In the genomic region with DNA sequence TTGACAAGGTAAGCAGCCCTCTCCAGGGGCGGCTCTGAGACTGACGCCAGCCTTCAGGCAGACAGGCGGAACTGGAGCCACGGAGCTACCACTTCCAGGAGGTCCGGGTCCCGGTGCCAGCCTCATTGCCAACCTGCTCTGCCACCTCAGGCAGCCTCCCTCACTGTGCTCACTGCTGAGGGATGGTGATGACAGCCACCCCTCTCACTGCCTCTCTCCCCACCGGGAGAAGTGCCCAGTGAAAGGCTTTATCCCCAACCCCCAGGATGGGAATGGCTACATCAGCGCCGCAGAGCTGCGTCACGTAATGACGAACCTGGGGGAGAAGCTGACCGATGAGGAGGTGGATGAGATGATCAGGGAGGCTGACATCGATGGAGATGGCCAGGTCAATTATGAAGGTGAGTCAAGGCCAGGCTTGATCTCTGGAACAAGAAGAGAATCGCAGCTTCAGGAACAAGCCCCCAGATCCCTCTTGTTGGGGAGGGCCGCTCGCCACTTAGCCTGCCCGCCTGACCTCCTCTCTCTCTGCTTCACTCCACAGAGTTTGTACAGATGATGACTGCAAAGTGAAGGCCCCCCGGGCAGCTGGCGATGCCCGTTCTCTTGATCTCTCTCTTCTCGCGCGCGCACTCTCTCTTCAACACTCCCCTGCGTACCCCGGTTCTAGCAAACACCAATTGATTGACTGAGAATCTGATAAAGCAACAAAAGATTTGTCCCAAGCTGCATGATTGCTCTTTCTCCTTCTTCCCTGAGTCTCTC, we compare ENCODE assay signal across 12 cellular contexts. TPM values are rescaled to one million over a fixed set of nuclear protein-coding genes. Genes with fewer than 3 reads are reported as not detected.
DNase-seq lines count a peak whose midpoint lies in the region; ATAC-seq and TF ChIP-seq lines count a peak whose summit lies in the region.
"Had no signal": no experiment of that assay in that cellular context is flagged by ENCODE, and none has a peak within 500 bp of the region (broad histone marks: within the 10 kb centered on the region; RNA-seq: fewer than 3 reads in every experiment).

No MANE protein-coding gene starts in this region.

- no peak for ATAC-seq in GM21723 (IDR thresholded peaks at IDR 0.05; ENCODE audit: unreplicated experiment)
- ATAC-seq: stimulated activated naive CD8-positive, alpha-beta T cell treated with anti-CD3 and anti-CD28 coated beads, Interleukin-15, amount 100 ng/mL, for 72 hours had no signal

- peaks cover 0 to 56% (median 4%) of the 10 kb centered on the region in 11 experiments; a peak in 11 of 22 replicates for H3K27me3 ChIP-seq in BLaER1 treated with 17β-estradiol and CSF1 and Interleukin-3, amounts not matched to agents 10 nM and 100 nM
- no peaks in the 10 kb centered on the region for H3K27me3 ChIP-seq in left ventricle myocardium inferior (ENCODE audit: low read depth)

- H3K4me1 ChIP-seq in BLaER1 treated with 17β-estradiol and CSF1 and Interleukin-3, amounts not matched to agents 10 nM and 100 nM, result peaks cover 62 to 83% (median 66%) of the 10 kb centered on the region in 10 experiments
- H3K4me1 ChIP-seq in left ventricle myocardium inferior, result peaks cover 37% of the 10 kb centered on the region

- peaks cover 80 to 94% (median 88%) of the 10 kb centered on the region in 11 experiments for H4K20me1 ChIP-seq in BLaER1 treated with 17β-estradiol and CSF1 and Interleukin-3, amounts not matched to agents 10 nM and 100 nM

- no peak overlapping the region for H3K4me3 Mint-ChIP-seq in HFFc6
- H3K4me3 Mint-ChIP-seq: stimulated activated naive CD8-positive, alpha-beta T cell treated with anti-CD3 and anti-CD28 coated beads, Interleukin-15, amount 100 ng/mL, for 72 hours had no signal

- H3K27me3 Mint-ChIP-seq in HFFc6 (ENCODE audit: insufficient read depth), result peaks cover 3% of the 10 kb centered on the region
- H3K27me3 Mint-ChIP-seq: stimulated activated naive CD8-positive, alpha-beta T cell treated with anti-CD3 and anti-CD28 coated beads, Interleukin-15, amount 100 ng/mL, for 72 hours had no signal

- peaks cover 52 to 63% (median 57%) of the 10 kb centered on the region in 11 experiments for H3K36me3 ChIP-seq in BLaER1 treated with 17β-estradiol and CSF1 and Interleukin-3, amounts not matched to agents 10 nM and 100 nM
- H3K36me3 ChIP-seq in left ventricle myocardium inferior, result peaks cover 45% of the 10 kb centered on the region

- H3K4me3 ChIP-seq in BLaER1 treated with 17β-estradiol and CSF1 and Interleukin-3, amounts not matched to agents 10 nM and 100 nM, result no peak overlapping the region
- H3K4me3 ChIP-seq in left ventricle myocardium inferior, result no peak overlapping the region

- H3K4me1 Mint-ChIP-seq in HFFc6 (ENCODE audit: low read depth), result peaks cover 28% of the 10 kb centered on the region

- H3K4me2 ChIP-seq in BLaER1 treated with 17β-estradiol and CSF1 and Interleukin-3, amounts not matched to agents 10 nM and 100 nM, result peak overlapping the region in 6 of 11 experiments; percentile 24 to 63 (median 49); a peak in 7 of 22 replicates

- H3K9me3 ChIP-seq in BLaER1 treated with 17β-estradiol and CSF1 and Interleukin-3, amounts not matched to agents 10 nM and 100 nM (replicated peaks in 1 of 11), result no peaks in the 10 kb centered on the region
- no peaks in the 10 kb centered on the region for H3K9me3 ChIP-seq in left ventricle myocardium inferior (replicated peaks)

- intact Hi-C loops in left ventricle myocardium inferior (cut with micrococcal nuclease), result no loop called here

- H3K27ac ChIP-seq in BLaER1 treated with 17β-estradiol and CSF1 and Interleukin-3, amounts not matched to agents 10 nM and 100 nM, result no peak overlapping the region
- no peak overlapping the region for H3K27ac ChIP-seq in left ventricle myocardium inferior (replicated peaks)

- peaks cover 31% of the 10 kb centered on the region for H3K36me3 Mint-ChIP-seq in HFFc6 (ENCODE audit: low read depth)

- peak overlapping the region; percentile 32 for H3K27ac Mint-ChIP-seq in HFFc6
- H3K27ac Mint-ChIP-seq: stimulated activated naive CD8-positive, alpha-beta T cell treated with anti-CD3 and anti-CD28 coated beads, Interleukin-15, amount 100 ng/mL, for 72 hours had no signal

- TF ChIP-seq CTCF in HFFc6 (IDR thresholded peaks at IDR 0.05), result no peak
- TF ChIP-seq CTCF in left ventricle myocardium inferior (IDR thresholded peaks at IDR 0.05; ENCODE audit: borderline replicate concordance), result no peak

- DNase-seq in HFFc6 (no peak), left ventricle myocardium inferior (peak; percentile 11), HPDE6-E6E7 (ENCODE audit: extremely low spot score) (no peak)
- DNase-seq in central memory CD4-positive, alpha-beta T cell, result no peak
- DNase-seq: hippocampal formation; mesenchymal stem cell; stimulated activated CD4-positive, alpha-beta T cell treated with anti-CD3 and anti-CD28 coated beads, Interleukin-2, amount 100 ng/mL, for 48 hours; T-helper 1 cell had no signal

- no peaks in the 10 kb centered on the region for H3K9me3 Mint-ChIP-seq in HFFc6
- H3K9me3 Mint-ChIP-seq: stimulated activated naive CD8-positive, alpha-beta T cell treated with anti-CD3 and anti-CD28 coated beads, Interleukin-15, amount 100 ng/mL, for 72 hours had no signal

- H3K9ac ChIP-seq in BLaER1 treated with 17β-estradiol and CSF1 and Interleukin-3, amounts not matched to agents 10 nM and 100 nM, result no peak overlapping the region

RNA-seq across cellular contexts. Expression of gene CALM3, which starts 7.6 kb away (rescaled TPM):
- total RNA-seq in HFFc6 (2021; fragmentation: NEBNext Ultra II Directional; extraction: Animal tissue kit (Norgen Biotek cat#: 25700)), result 100 to 1,000 TPM; 445 to 561 (median 538) TPM
- total RNA-seq in left ventricle myocardium inferior, result 294 TPM

RNA-seq across cellular contexts. Expression of gene PTGIR, which starts 16.1 kb away (rescaled TPM):
- total RNA-seq in HFFc6 (2021; fragmentation: NEBNext Ultra II Directional; extraction: Animal tissue kit (Norgen Biotek cat#: 25700)), result 10 to 100 TPM; 16.0 to 26.6 (median 17.9) TPM
- total RNA-seq in left ventricle myocardium inferior, result 3.7 TPM

RNA-seq across cellular contexts. Expression of gene GNG8, which starts 27.2 kb away (rescaled TPM):
- total RNA-seq in HFFc6 (2021; fragmentation: NEBNext Ultra II Directional; extraction: Animal tissue kit (Norgen Biotek cat#: 25700)), result not detected
- not detected for total RNA-seq in left ventricle myocardium inferior
- total RNA-seq: OCI-LY7 had no signal

RNA-seq across cellular contexts. Expression of gene DACT3, which starts 52.2 kb away (rescaled TPM):
- 10 to 100 TPM; 12.6 to 17.2 (median 15.5) TPM for total RNA-seq in HFFc6 (2021; fragmentation: NEBNext Ultra II Directional; extraction: Animal tissue kit (Norgen Biotek cat#: 25700))
- 18.3 TPM for total RNA-seq in left ventricle myocardium inferior
